27 cellular contexts compared by ENCODE assay signal in genomic region chr5:136070486-136071285, GRCh38. TPM values are rescaled to one million over a fixed set of nuclear protein-coding genes. Genes with fewer than 3 reads are reported as not detected.
DNase-seq lines count a peak whose midpoint lies in the region; ATAC-seq, FAIRE-seq and TF ChIP-seq lines count a peak whose summit lies in the region.
"Had no signal": no experiment of that assay in that cellular context is flagged by ENCODE, and none has a peak within 500 bp of the region (broad histone marks: within the 10 kb centered on the region; RNA-seq: fewer than 3 reads in every experiment).

No MANE protein-coding gene starts in this region.

- ATAC-seq in heart right ventricle (peak; percentile 53 to 85 (median 74)), HG03378 (IDR thresholded peaks at IDR 0.05; ENCODE audit: unreplicated experiment) (no peak)
- ATAC-seq: CD8-positive, alpha-beta T cell; effector memory CD8-positive, alpha-beta T cell; natural killer cell treated with Interleukin-12 subunit alpha and Interleukin-12 subunit beta and Interleukin-15 and Interleukin-18, amount 100 ng/mL, for 72 hours; PC-3 had no signal

- no peak overlapping the region for H3K4me3 ChIP-seq in bronchial epithelial cell (ENCODE audit: low read depth, low read length)
- H3K4me3 ChIP-seq in heart right ventricle = no peak overlapping the region
- H3K4me3 ChIP-seq: SJCRH30, smooth muscle cell had no signal

- POLR2A ChIA-PET in activated CD4-positive, alpha-beta memory T cell treated with anti-CD3 and anti-CD28 coated beads for 36 hours (lab: Charles Lee) = no interaction called here

- WGBS in heart right ventricle, 2 donors = 49 to 63% methylated on average over 9 of the region's 9 CpGs

- CTCF ChIA-PET in activated CD4-positive, alpha-beta memory T cell treated with anti-CD3 and anti-CD28 coated beads for 36 hours (lab: Charles Lee) = interaction anchor here (2.3 kb wide), 1 partner anchor 11 kb away, joined by 11 read pairs; no protein-coding TSS in a partner anchor

- peaks cover 3% of the 10 kb centered on the region for H3K27me3 Mint-ChIP-seq in activated CD4-positive, alpha-beta memory T cell treated with anti-CD3 and anti-CD28 coated beads for 36 hours
- H3K27me3 Mint-ChIP-seq: effector memory CD8-positive, alpha-beta T cell had no signal

- H3K27me3 ChIP-seq in bronchial epithelial cell (ENCODE audit: control insufficient read depth, insufficient read depth, low read length) (no peaks in the 10 kb centered on the region), heart right ventricle (no peaks in the 10 kb centered on the region)
- H3K27me3 ChIP-seq: SJCRH30 had no signal

- peaks cover 7 to 46% (median 22%) of the 10 kb centered on the region in 9 donors for H3K4me1 ChIP-seq in heart right ventricle

- DNase-seq in G401 (ENCODE audit: low spot score) = peak; percentile 91
- peak; percentile 53 for DNase-seq in bronchial epithelial cell (ENCODE audit: low read depth)
- peak in 1 of 2 donors; percentile 80 for DNase-seq in heart right ventricle
- DNase-seq in retina = peak; percentile 38
- DNase-seq in activated CD4-positive, alpha-beta memory T cell treated with anti-CD3 and anti-CD28 coated beads for 36 hours = no peak
- DNase-seq in NCI-H187 (lab: John Stamatoyannopoulos, UW) = no peak
- DNase-seq: activated CD4-positive, alpha-beta T cell treated with anti-CD3 and anti-CD28 coated beads, Interleukin-2, amount 50 U/mL, for 1 hour; activated naive CD4-positive, alpha-beta T cell; activated T-cell treated with anti-CD3 and anti-CD28 coated beads for 4 hours; amniotic stem cell; effector memory CD8-positive, alpha-beta T cell; HFFc6; hippocampal formation; kidney; NCI-H1092; NCI-H2107; NCI-H82; PC-3; SJCRH30; stimulated activated CD4-positive, alpha-beta T cell treated with anti-CD3 and anti-CD28 coated beads, Interleukin-4, amount 100 ng/mL, for 24 hours; T-helper 2 cell had no signal

- H3K4me3 Mint-ChIP-seq in activated CD4-positive, alpha-beta memory T cell treated with anti-CD3 and anti-CD28 coated beads for 36 hours = no peak overlapping the region
- H3K4me3 Mint-ChIP-seq: CD8-positive, alpha-beta T cell; effector memory CD8-positive, alpha-beta T cell; HFFc6; natural killer cell treated with Interleukin-12 subunit alpha and Interleukin-12 subunit beta and Interleukin-15 and Interleukin-18, amount 100 ng/mL, for 72 hours had no signal

- FAIRE-seq in bronchial epithelial cell (lab: Jason Lieb, UNC) = no peak
- FAIRE-seq: kidney had no signal

- H3K36me3 ChIP-seq in bronchial epithelial cell (ENCODE audit: control insufficient read depth, insufficient read depth, low read length) = no peaks in the 10 kb centered on the region
- H3K36me3 ChIP-seq in heart right ventricle = no peaks in the 10 kb centered on the region
- H3K36me3 ChIP-seq: SJCRH30 had no signal

- intact Hi-C loops in heart right ventricle (cut with DNase I) = loop anchor here in 2 of 10 donors (5.0 to 10.0 kb wide), 2 partner anchors 102 to 186 kb away; no protein-coding TSS in a partner anchor
- intact Hi-C loops in activated CD4-positive, alpha-beta memory T cell treated with anti-CD3 and anti-CD28 coated beads for 36 hours (cut with micrococcal nuclease) = no loop called here

- H3K4me1 Mint-ChIP-seq in activated CD4-positive, alpha-beta memory T cell treated with anti-CD3 and anti-CD28 coated beads for 36 hours (ENCODE audit: low read depth) = no peaks in the 10 kb centered on the region

- no peaks in the 10 kb centered on the region for H3K9me3 Mint-ChIP-seq in activated CD4-positive, alpha-beta memory T cell treated with anti-CD3 and anti-CD28 coated beads for 36 hours
- H3K9me3 Mint-ChIP-seq: CD8-positive, alpha-beta T cell; effector memory CD8-positive, alpha-beta T cell; HFFc6; natural killer cell treated with Interleukin-12 subunit alpha and Interleukin-12 subunit beta and Interleukin-15 and Interleukin-18, amount 100 ng/mL, for 72 hours had no signal

- no peak for TF ChIP-seq CTCF in bronchial epithelial cell (IDR thresholded peaks at IDR 0.05; ENCODE audit: insufficient read depth, low read length, severe bottlenecking)
- TF ChIP-seq CTCF in heart right ventricle (IDR thresholded peaks at IDR 0.05) = no peak

- H3K27ac Mint-ChIP-seq in activated CD4-positive, alpha-beta memory T cell treated with anti-CD3 and anti-CD28 coated beads for 36 hours = no peak overlapping the region
- H3K27ac Mint-ChIP-seq: CD8-positive, alpha-beta T cell; effector memory CD8-positive, alpha-beta T cell; HFFc6; natural killer cell treated with Interleukin-12 subunit alpha and Interleukin-12 subunit beta and Interleukin-15 and Interleukin-18, amount 100 ng/mL, for 72 hours; progenitor cell of endocrine pancreas had no signal

- in situ Hi-C loops in G401 (cut with HindIII; ENCODE audit: low sequenced_read_pairs) = no loop called here

- H3K36me3 Mint-ChIP-seq in activated CD4-positive, alpha-beta memory T cell treated with anti-CD3 and anti-CD28 coated beads for 36 hours = peaks cover 3% of the 10 kb centered on the region
- H3K36me3 Mint-ChIP-seq: CD8-positive, alpha-beta T cell; natural killer cell treated with Interleukin-12 subunit alpha and Interleukin-12 subunit beta and Interleukin-15 and Interleukin-18, amount 100 ng/mL, for 72 hours had no signal

- peaks cover 0 to 9% (median 0%) of the 10 kb centered on the region in 11 donors for H3K9me3 ChIP-seq in heart right ventricle

- H3K27ac ChIP-seq in heart right ventricle = peak overlapping the region; percentile 37 to 87 (median 78)
- H3K27ac ChIP-seq: SJCRH30, VCaP had no signal

RNA-seq across cellular contexts. Expression of gene TGFBI, which starts 41.9 kb away (rescaled TPM):
- total RNA-seq in G401 (2014; rRNA removed; shearing (Covaris generic)) = 0.18 TPM in 1 of 2 replicates, not detected in the other
- total RNA-seq in bronchial epithelial cell (211 and 218 TPM in 2 replicates), heart right ventricle (100 to 1,000 TPM in 1 of 10 donors, 10 to 100 TPM in 9; 29.6 to 137 (median 46.2) TPM)
- 10 to 100 TPM; 65.5 to 69.9 TPM for polyA plus RNA-seq in heart right ventricle
- under 1 TPM; 0.58 to 0.97 TPM for total RNA-seq in activated CD4-positive, alpha-beta memory T cell treated with anti-CD3 and anti-CD28 coated beads for 36 hours
- total RNA-seq: natural killer cell treated with Interleukin-12 subunit alpha and Interleukin-12 subunit beta and Interleukin-15 and Interleukin-18, amount 100 ng/mL, for 72 hours had no signal

Comparison
In these comparisons a context has a peak if more than half of its experiments do, and no peak if none do; other contexts are left out.
1. DNase-seq: peak in G401 (single experiment), bronchial epithelial cell (single experiment) and retina (single experiment); none in activated CD4-positive, alpha-beta memory T cell treated with anti-CD3 and anti-CD28 coated beads for 36 hours (single experiment) and NCI-H187 (0 of 2).
2. RNA of gene TGFBI, which starts 41.9 kb away (total RNA-seq): 211 to 218 TPM in bronchial epithelial cell and 29.6 to 137 TPM in heart right ventricle; 0.58 to 0.97 TPM in activated CD4-positive, alpha-beta memory T cell treated with anti-CD3 and anti-CD28 coated beads for 36 hours and 0.18 TPM in G401; every median in the first group is over 10 times any median in the second.